Comparison of ENCODE assay signal across 20 cellular contexts in genomic region chr16:75066861-75067447, GRCh38. TPM values are rescaled to one million over a fixed set of nuclear protein-coding genes. Genes with fewer than 3 reads are reported as not detected.
"Had no signal": no experiment of that assay in that cellular context is flagged by ENCODE, and none has a peak within 500 bp of the region (broad histone marks: within the 10 kb centered on the region; RNA-seq: fewer than 3 reads in every experiment).

No MANE protein-coding gene starts in this region.

- H3K9me3 Mint-ChIP-seq: activated B cell treated with CpG ODN at 0.5 μM for 24 hours; activated CD4-positive, alpha-beta memory T cell treated with anti-CD3 and anti-CD28 coated beads, Interleukin-2, amount 10 ng/mL, durations not matched to agents 7 days and 5 days; activated T-helper 2 cell treated with anti-CD3 and anti-CD28 coated beads, Interferon-gamma antibody, Interleukin-2, Interleukin-4, amounts not matched to agents 10 μg/mL and 5 μg/mL and 100 μg/mL, durations not matched to agents 14 hours and 24 hours and 36 hours; T-helper 2 cell treated with Interferon-gamma antibody and Interleukin-4, amounts not matched to agents 5 μg/mL and 100 μg/mL, for 36 hours had no signal

- H3K9me3 ChIP-seq: lower lobe of right lung had no signal

- H3K4me3 Mint-ChIP-seq: activated B cell treated with CpG ODN at 0.5 μM for 24 hours; activated CD4-positive, alpha-beta memory T cell treated with anti-CD3 and anti-CD28 coated beads, Interleukin-2, amount 10 ng/mL, durations not matched to agents 7 days and 5 days; activated CD8-positive, alpha-beta memory T cell treated with anti-CD3 and anti-CD28 coated beads, Interleukin-2, amount 10 ng/mL, durations not matched to agents 7 days and 5 days; T-helper 2 cell treated with Interferon-gamma antibody and Interleukin-4, amounts not matched to agents 5 μg/mL and 100 μg/mL, for 36 hours had no signal

- DNase-seq: activated B cell treated with CpG ODN at 0.5 μM for 24 hours; activated CD4-positive, alpha-beta memory T cell treated with anti-CD3 and anti-CD28 coated beads, Interleukin-2, amount 10 ng/mL, durations not matched to agents 7 days and 5 days; activated CD4-positive, alpha-beta T cell treated with anti-CD3 and anti-CD28 coated beads for 48 hours; activated CD8-positive, alpha-beta memory T cell treated with anti-CD3 and anti-CD28 coated beads, Interleukin-2, amount 10 ng/mL, durations not matched to agents 7 days and 5 days; activated naive CD4-positive, alpha-beta T cell treated with anti-CD3 and anti-CD28 coated beads, Interleukin-2, amount 50 U/mL, for 16 hours; cerebellar nuclear complex; cortex of kidney; erythroblast; foreskin melanocyte; glutamatergic neuron; hypothalamus; islet precursor cell; lower lobe of right lung; occipital lobe; stimulated activated CD4-positive, alpha-beta T cell treated with anti-CD3 and anti-CD28 coated beads, Interleukin-2, amount 100 ng/mL, for 24 hours; stimulated activated naive CD4-positive, alpha-beta T cell treated with Interleukin-2 at 50 U/mL for 16 hours had no signal

- H3K4me3 ChIP-seq: lower lobe of right lung had no signal

- ATAC-seq: activated CD8-positive, alpha-beta memory T cell treated with anti-CD3 and anti-CD28 coated beads, Interleukin-2, amount 10 ng/mL, durations not matched to agents 7 days and 5 days; lower lobe of right lung had no signal

- H3K27ac Mint-ChIP-seq: activated B cell treated with CpG ODN at 0.5 μM for 24 hours; activated CD4-positive, alpha-beta memory T cell treated with anti-CD3 and anti-CD28 coated beads, Interleukin-2, amount 10 ng/mL, durations not matched to agents 7 days and 5 days; activated CD8-positive, alpha-beta memory T cell treated with anti-CD3 and anti-CD28 coated beads, Interleukin-2, amount 10 ng/mL, durations not matched to agents 7 days and 5 days; activated T-helper 2 cell treated with anti-CD3 and anti-CD28 coated beads, Interferon-gamma antibody, Interleukin-2, Interleukin-4, amounts not matched to agents 10 μg/mL and 5 μg/mL and 100 μg/mL, durations not matched to agents 14 hours and 24 hours and 36 hours; T-helper 2 cell treated with Interferon-gamma antibody and Interleukin-4, amounts not matched to agents 5 μg/mL and 100 μg/mL, for 36 hours had no signal

- H3K27me3 Mint-ChIP-seq: activated CD4-positive, alpha-beta memory T cell treated with anti-CD3 and anti-CD28 coated beads, Interleukin-2, amount 10 ng/mL, durations not matched to agents 7 days and 5 days; activated CD8-positive, alpha-beta memory T cell treated with anti-CD3 and anti-CD28 coated beads, Interleukin-2, amount 10 ng/mL, durations not matched to agents 7 days and 5 days had no signal

- H3K36me3 ChIP-seq: lower lobe of right lung had no signal

RNA-seq across cellular contexts. Expression of gene LDHD, which starts 49.6 kb away (rescaled TPM):
- total RNA-seq: activated B cell treated with CpG ODN at 0.5 μM for 24 hours; activated CD8-positive, alpha-beta memory T cell treated with anti-CD3 and anti-CD28 coated beads, Interleukin-2, amount 10 ng/mL, durations not matched to agents 7 days and 5 days; astrocyte had no signal
- polyA plus RNA-seq: neural cell had no signal
